Comparison of ENCODE assay signal across 9 cellular contexts in genomic region chr12:26473291-26473690, GRCh38.
A peak's percentile ranks its signal among the peaks of the same experiment; 100 is the strongest.
DNase-seq lines count a peak whose midpoint lies in the region; ATAC-seq, FAIRE-seq and TF ChIP-seq lines count a peak whose summit lies in the region.
"Had no signal": no experiment of that assay in that cellular context is flagged by ENCODE, and none has a peak within 500 bp of the region (broad histone marks: within the 10 kb centered on the region; RNA-seq: fewer than 3 reads in every experiment).

No MANE protein-coding gene starts in this region.

- intact Hi-C loops in colonic mucosa (cut with DNase I) = no loop called here

- no peak overlapping the region for H3K4me3 Mint-ChIP-seq in astrocyte (ENCODE audit: unreplicated experiment)

- TF ChIP-seq CTCF in astrocyte (IDR thresholded peaks at IDR 0.05; ENCODE audit: insufficient read depth, low read depth, low read length) = no peak
- no peak for TF ChIP-seq CTCF in colonic mucosa (IDR thresholded peaks at IDR 0.05)

- no peak overlapping the region for H3K4me2 ChIP-seq in astrocyte (ENCODE audit: low read length)

- DNase-seq in Caki2 (ENCODE audit: low read depth) (peak; percentile 72), astrocyte (ENCODE audit: low read depth) (peak; percentile 13), NCI-H2227 (lab: John Stamatoyannopoulos, UW; ENCODE audit: unreplicated experiment) (no peak), colonic mucosa (no peak)
- no peak for DNase-seq in activated naive CD4-positive, alpha-beta T cell treated with Interleukin-2 at 50 U/mL for 16 hours
- DNase-seq: left cardiac atrium had no signal

- ATAC-seq in GM21367 (IDR thresholded peaks at IDR 0.05; ENCODE audit: unreplicated experiment) (peak; percentile 86), HG03520 (IDR thresholded peaks at IDR 0.05; ENCODE audit: unreplicated experiment) (peak; percentile 88), SK-N-SH treated with all-trans-retinoic acid at 6 μM for 48 hours (no peak)

- no peak overlapping the region for H3K4me3 ChIP-seq in astrocyte (ENCODE audit: insufficient read depth, low read depth, low read length)
- no peak overlapping the region for H3K4me3 ChIP-seq in colonic mucosa

- H3K9me3 Mint-ChIP-seq in astrocyte (ENCODE audit: unreplicated experiment) = no peaks in the 10 kb centered on the region

- H3K36me3 ChIP-seq in astrocyte (ENCODE audit: insufficient read depth, low read length) = no peaks in the 10 kb centered on the region
- H3K36me3 ChIP-seq in colonic mucosa = no peaks in the 10 kb centered on the region

- peak; percentile 43 for FAIRE-seq in astrocyte (lab: Jason Lieb, UNC)

- peaks cover 5% of the 10 kb centered on the region for H3K4me1 Mint-ChIP-seq in astrocyte (ENCODE audit: low read depth, unreplicated experiment)

- H3K9ac ChIP-seq in astrocyte (ENCODE audit: low read length) (no peak overlapping the region), colonic mucosa (ENCODE audit: low read depth in 2 of 2, low read length in 2 of 2) (no peak overlapping the region)

- H3K79me2 ChIP-seq in astrocyte (ENCODE audit: insufficient read depth, low read length) = no peaks in the 10 kb centered on the region

- no peak overlapping the region for H2AFZ ChIP-seq in astrocyte (ENCODE audit: low read depth, low read length)

- H3K9me3 ChIP-seq in astrocyte (ENCODE audit: insufficient read depth, low read depth, low read length) (no peaks in the 10 kb centered on the region), colonic mucosa (no peaks in the 10 kb centered on the region)

- H4K20me1 ChIP-seq in astrocyte (ENCODE audit: insufficient read depth, low read length) = no peaks in the 10 kb centered on the region

- peaks cover 7% of the 10 kb centered on the region for H3K36me3 Mint-ChIP-seq in astrocyte (ENCODE audit: low read depth, unreplicated experiment)

- H3K27ac ChIP-seq in astrocyte (ENCODE audit: low read depth, low read length) = no peak overlapping the region
- H3K27ac ChIP-seq in colonic mucosa = no peak overlapping the region

- H3K27me3 Mint-ChIP-seq in astrocyte (ENCODE audit: low read depth, unreplicated experiment) = no peaks in the 10 kb centered on the region

- in situ Hi-C loops in Caki2 (cut with HindIII; ENCODE audit: low pct_unique_long_range_greater_than_20kb, low sequenced_read_pairs) = no loop called here

- no peaks in the 10 kb centered on the region for H3K27me3 ChIP-seq in astrocyte (ENCODE audit: insufficient read depth, low read length)
- no peaks in the 10 kb centered on the region for H3K27me3 ChIP-seq in colonic mucosa

- no peak overlapping the region for H3K27ac Mint-ChIP-seq in astrocyte (ENCODE audit: unreplicated experiment)

- no peaks in the 10 kb centered on the region for H3K4me1 ChIP-seq in astrocyte (ENCODE audit: insufficient read depth, low read length)
- H3K4me1 ChIP-seq in colonic mucosa = no peaks in the 10 kb centered on the region

TF ChIP-seq in SK-N-SH treated with all-trans-retinoic acid at 6 μM for 48 hours, 23 proteins besides CTCF, POLR2A, EP300 and RAD21:
- TF ChIP-seq ZFP30 (CRISPR knock-in tag; IDR thresholded peaks at IDR 0.05) = no peak

Comparison
In these comparisons a context has a peak if more than half of its experiments do, and no peak if none do; other contexts are left out.
1. DNase-seq: peak in Caki2 (single experiment) and astrocyte (single experiment); none in NCI-H2227 (single experiment), activated naive CD4-positive, alpha-beta T cell treated with Interleukin-2 at 50 U/mL for 16 hours (single experiment) and colonic mucosa (single experiment).